In genomic region chr7:14235056-14235455, GRCh38 we compare ENCODE assay signal across 23 cellular contexts.
"Had no signal": no experiment of that assay in that cellular context is flagged by ENCODE, and none has a peak within 500 bp of the region (broad histone marks: within the 10 kb centered on the region; RNA-seq: fewer than 3 reads in every experiment).

No MANE protein-coding gene starts in this region.

- H3K36me3 Mint-ChIP-seq: activated CD4-positive, alpha-beta memory T cell treated with anti-CD3 and anti-CD28 coated beads for 36 hours; activated naive CD8-positive, alpha-beta T cell had no signal

- H3K27ac ChIP-seq: brain microvascular endothelial cell, cardiac muscle cell, Peyer's patch, RWPE1, SJCRH30 had no signal

- H3K9me3 Mint-ChIP-seq: activated CD4-positive, alpha-beta memory T cell treated with anti-CD3 and anti-CD28 coated beads for 36 hours; activated CD4-positive, alpha-beta T cell treated with anti-CD3 and anti-CD28 coated beads, Interleukin-2, amount 10 ng/mL, durations not matched to agents 24 days and 14 days; activated T-cell treated with anti-CD3 and anti-CD28 coated beads, Interleukin-2, amount 50 U/mL, for 4 hours; T-helper 1 cell treated with Interleukin-12 subunit alpha and Interleukin-12 subunit beta and Interleukin-4 antibody, amounts not matched to agents 30 μg/mL and 1 μg/mL, for 36 hours had no signal

- FAIRE-seq: K562 had no signal

- H3K27me3 Mint-ChIP-seq: activated B cell treated with CpG ODN at 0.5 μM for 24 hours; activated CD4-positive, alpha-beta memory T cell treated with anti-CD3 and anti-CD28 coated beads for 36 hours; activated CD4-positive, alpha-beta T cell treated with anti-CD3 and anti-CD28 coated beads, Interleukin-2, amount 10 ng/mL, durations not matched to agents 24 days and 14 days; activated naive CD8-positive, alpha-beta T cell had no signal

- H3K27me3 ChIP-seq: brain microvascular endothelial cell, cardiac muscle cell, Peyer's patch, SJCRH30 had no signal

- H3K4me1 ChIP-seq: Peyer's patch, SJCRH30 had no signal

- H3K4me3 Mint-ChIP-seq: activated B cell treated with CpG ODN at 0.5 μM for 24 hours; activated CD4-positive, alpha-beta memory T cell treated with anti-CD3 and anti-CD28 coated beads for 36 hours; activated CD4-positive, alpha-beta T cell treated with anti-CD3 and anti-CD28 coated beads, Interleukin-2, amount 10 ng/mL, durations not matched to agents 24 days and 14 days; activated naive CD4-positive, alpha-beta T cell treated with anti-CD3 and anti-CD28 coated beads for 36 hours; activated naive CD8-positive, alpha-beta T cell; activated T-cell treated with anti-CD3 and anti-CD28 coated beads, Interleukin-2, amount 50 U/mL, for 4 hours; T-helper 1 cell treated with Interleukin-12 subunit alpha and Interleukin-12 subunit beta and Interleukin-4 antibody, amounts not matched to agents 30 μg/mL and 1 μg/mL, for 36 hours had no signal

- H3K9me3 ChIP-seq: Peyer's patch, SJCRH30 had no signal

- DNase-seq: activated B cell treated with CpG ODN at 0.5 μM for 24 hours; activated CD4-positive, alpha-beta memory T cell treated with anti-CD3 and anti-CD28 coated beads for 36 hours; activated CD4-positive, alpha-beta T cell treated with anti-CD3 and anti-CD28 coated beads for 1 hour; activated CD4-positive, alpha-beta T cell treated with anti-CD3 and anti-CD28 coated beads, Interleukin-2, amount 10 ng/mL, durations not matched to agents 24 days and 14 days; activated CD8-positive, alpha-beta memory T cell treated with anti-CD3 and anti-CD28 coated beads for 24 hours; activated gamma-delta T cell; activated naive CD4-positive, alpha-beta T cell treated with anti-CD3 and anti-CD28 coated beads for 36 hours; activated T-cell treated with anti-CD3 and anti-CD28 coated beads, Interleukin-2, amount 50 U/mL, for 4 hours; brain microvascular endothelial cell; Karpas-422; NCI-H1048; NCI-H1417; NCI-H1694 treated with DMSO at 0.1 percent for 48 hours; NCI-H2029 treated with DMSO at 0.1 percent for 48 hours; NCI-H510A treated with DMSO at 0.1 percent for 48 hours; Peyer's patch; Right ventricle myocardium superior; SJCRH30 had no signal

- H3K4me3 ChIP-seq: cardiac muscle cell, K562, Peyer's patch, SJCRH30 had no signal

- ATAC-seq: activated T-cell treated with anti-CD3 and anti-CD28 coated beads, Interleukin-2, amount 50 U/mL, for 4 hours; K562 had no signal

- H3K36me3 ChIP-seq: brain microvascular endothelial cell, cardiac muscle cell, Peyer's patch, SJCRH30 had no signal

- H3K4me1 Mint-ChIP-seq: activated B cell treated with CpG ODN at 0.5 μM for 24 hours; activated CD4-positive, alpha-beta T cell treated with anti-CD3 and anti-CD28 coated beads, Interleukin-2, amount 10 ng/mL, durations not matched to agents 24 days and 14 days had no signal

- H3K27ac Mint-ChIP-seq: activated B cell treated with CpG ODN at 0.5 μM for 24 hours; activated CD4-positive, alpha-beta memory T cell treated with anti-CD3 and anti-CD28 coated beads for 36 hours; activated CD4-positive, alpha-beta T cell treated with anti-CD3 and anti-CD28 coated beads, Interleukin-2, amount 10 ng/mL, durations not matched to agents 24 days and 14 days; activated naive CD4-positive, alpha-beta T cell treated with anti-CD3 and anti-CD28 coated beads for 36 hours; activated naive CD8-positive, alpha-beta T cell; T-helper 1 cell treated with Interleukin-12 subunit alpha and Interleukin-12 subunit beta and Interleukin-4 antibody, amounts not matched to agents 30 μg/mL and 1 μg/mL, for 36 hours had no signal
